ENCODE assay signal across 27 cellular contexts in genomic region chr20:48785256-48785655, GRCh38. TPM values are rescaled to one million over a fixed set of nuclear protein-coding genes. Genes with fewer than 3 reads are reported as not detected.
A peak's percentile ranks its signal among the peaks of the same experiment; 100 is the strongest.
DNase-seq lines count a peak whose midpoint lies in the region; TF ChIP-seq lines count a peak whose summit lies in the region.
"Had no signal": no experiment of that assay in that cellular context is flagged by ENCODE, and none has a peak within 500 bp of the region (broad histone marks: within the 10 kb centered on the region; RNA-seq: fewer than 3 reads in every experiment).

No MANE protein-coding gene starts in this region.

- H3K27ac ChIP-seq in CD4-positive, alpha-beta memory T cell (ENCODE audit: low read depth, low read length) = peak overlapping the region; percentile 59
- no peak overlapping the region for H3K27ac ChIP-seq in sigmoid colon
- H3K27ac ChIP-seq: 22Rv1, neural progenitor cell had no signal

- no peak for TF ChIP-seq POLR2A in sigmoid colon (IDR thresholded peaks at IDR 0.05)

- no peaks in the 10 kb centered on the region for H3K9me3 ChIP-seq in CD4-positive, alpha-beta memory T cell (ENCODE audit: control insufficient read depth in 1 of 2, low read length in 2 of 2)
- no peaks in the 10 kb centered on the region for H3K9me3 ChIP-seq in sigmoid colon
- H3K9me3 ChIP-seq: tibial nerve had no signal

- POLR2A ChIA-PET in CD4-positive, alpha-beta memory T cell (lab: Charles Lee; ENCODE audit: partially characterized antibody) = interaction anchor here (2.7 kb wide), 1 partner anchor 42 kb away, joined by 11 read pairs; the partner anchor contains the start of gene PREX1

- H3K36me3 Mint-ChIP-seq in T-helper 1 cell treated with Interleukin-12 subunit alpha and Interleukin-12 subunit beta and Interleukin-4 antibody, amounts not matched to agents 30 μg/mL and 1 μg/mL, for 36 hours (ENCODE audit: low read depth) = peaks cover 30% of the 10 kb centered on the region
- peaks cover 8 to 32% of the 10 kb centered on the region in 2 donors for H3K36me3 Mint-ChIP-seq in CD4-positive, alpha-beta memory T cell
- H3K36me3 Mint-ChIP-seq in endothelial cell (ENCODE audit: low read depth, unreplicated experiment) = peaks cover 37% of the 10 kb centered on the region
- H3K36me3 Mint-ChIP-seq: WTC11 had no signal

- H3K4me1 ChIP-seq in CD4-positive, alpha-beta memory T cell (ENCODE audit: insufficient read depth, low read length) = peaks cover 100% of the 10 kb centered on the region
- no peaks in the 10 kb centered on the region for H3K4me1 ChIP-seq in sigmoid colon

- intact Hi-C loops in CD4-positive, alpha-beta memory T cell (cut with micrococcal nuclease) = no loop called here
- intact Hi-C loops in sigmoid colon (cut with DNase I) = no loop called here

- H3K4me3 ChIP-seq in CD4-positive, alpha-beta memory T cell (ENCODE audit: low read length in 2 of 2) = no peak overlapping the region
- H3K4me3 ChIP-seq in sigmoid colon = no peak overlapping the region
- H3K4me3 ChIP-seq: coronary artery, neural progenitor cell, tibial nerve had no signal

- H3K27me3 ChIP-seq in CD4-positive, alpha-beta memory T cell (ENCODE audit: insufficient read depth, low read length) = no peaks in the 10 kb centered on the region
- peaks cover 0 to 6% (median 5%) of the 10 kb centered on the region in 3 donors for H3K27me3 ChIP-seq in sigmoid colon
- H3K27me3 ChIP-seq: neural progenitor cell had no signal

- peaks cover 56% of the 10 kb centered on the region for H3K4me1 Mint-ChIP-seq in T-helper 1 cell treated with Interleukin-12 subunit alpha and Interleukin-12 subunit beta and Interleukin-4 antibody, amounts not matched to agents 30 μg/mL and 1 μg/mL, for 36 hours (ENCODE audit: low read depth)
- peaks cover 0 to 61% (median 44%) of the 10 kb centered on the region in 4 donors for H3K4me1 Mint-ChIP-seq in CD4-positive, alpha-beta memory T cell
- H3K4me1 Mint-ChIP-seq in endothelial cell (ENCODE audit: unreplicated experiment) = peaks cover 49% of the 10 kb centered on the region

- no peaks in the 10 kb centered on the region for H3K36me3 ChIP-seq in CD4-positive, alpha-beta memory T cell (ENCODE audit: insufficient read depth, low read length)
- H3K36me3 ChIP-seq in sigmoid colon = no peaks in the 10 kb centered on the region
- H3K36me3 ChIP-seq: neural progenitor cell, tibial nerve had no signal

- H3K9me3 Mint-ChIP-seq in T-helper 1 cell treated with Interleukin-12 subunit alpha and Interleukin-12 subunit beta and Interleukin-4 antibody, amounts not matched to agents 30 μg/mL and 1 μg/mL, for 36 hours = no peaks in the 10 kb centered on the region
- H3K9me3 Mint-ChIP-seq in CD4-positive, alpha-beta memory T cell = no peaks in the 10 kb centered on the region
- H3K9me3 Mint-ChIP-seq in endothelial cell (ENCODE audit: unreplicated experiment) = no peaks in the 10 kb centered on the region
- H3K9me3 Mint-ChIP-seq: HFFc6, WTC11 had no signal

- in situ Hi-C loops in ACHN (cut with HindIII; ENCODE audit: low pct_ligation_motif_present, low pct_unique_long_range_greater_than_20kb, low sequenced_read_pairs) = no loop called here

- H3K27me3 Mint-ChIP-seq in T-helper 1 cell treated with Interleukin-12 subunit alpha and Interleukin-12 subunit beta and Interleukin-4 antibody, amounts not matched to agents 30 μg/mL and 1 μg/mL, for 36 hours (ENCODE audit: low read depth) = no peaks in the 10 kb centered on the region
- H3K27me3 Mint-ChIP-seq in CD4-positive, alpha-beta memory T cell = no peaks in the 10 kb centered on the region
- peaks cover 8% of the 10 kb centered on the region for H3K27me3 Mint-ChIP-seq in endothelial cell (ENCODE audit: unreplicated experiment)

- TF ChIP-seq CTCF in endothelial cell (IDR thresholded peaks at IDR 0.05; ENCODE audit: unreplicated experiment) (no peak), sigmoid colon (IDR thresholded peaks at IDR 0.05) (no peak)

- H3K27ac Mint-ChIP-seq in T-helper 1 cell treated with Interleukin-12 subunit alpha and Interleukin-12 subunit beta and Interleukin-4 antibody, amounts not matched to agents 30 μg/mL and 1 μg/mL, for 36 hours = peak overlapping the region; percentile 43
- peak overlapping the region in 4 of 7 donors; percentile 71 to 90 (median 88) for H3K27ac Mint-ChIP-seq in CD4-positive, alpha-beta memory T cell
- peak overlapping the region; percentile 54 for H3K27ac Mint-ChIP-seq in endothelial cell (ENCODE audit: unreplicated experiment)
- H3K27ac Mint-ChIP-seq: HFFc6, WTC11 had no signal

- no peak for DNase-seq in T-helper 1 cell
- no peak for DNase-seq in CD4-positive, alpha-beta memory T cell
- no peak for DNase-seq in endothelial cell (ENCODE audit: low spot score)
- DNase-seq in sigmoid colon = peak; percentile 33
- no peak for DNase-seq in HuH-7.5 (ENCODE audit: low spot score)
- no peak for DNase-seq in ACHN
- DNase-seq in stimulated activated CD4-positive, alpha-beta T cell treated with anti-CD3 and anti-CD28 coated beads, Interleukin-4, amount 100 ng/mL, for 24 hours = no peak
- DNase-seq: activated CD4-positive, alpha-beta T cell treated with anti-CD3 and anti-CD28 coated beads, Interleukin-2, amount 50 U/mL, for 4 hours; caudate nucleus; DMS 273 treated with DMSO at 0.1 percent for 48 hours; EL; HFFc6; KBM-7; NCI-H1092 treated with DMSO at 0.1 percent for 48 hours; NCI-H187; NCI-H446 treated with DMSO at 0.1 percent for 48 hours; NCI-H774; right cardiac atrium; SHP77 treated with DMSO at 0.1 percent for 48 hours; stimulated activated CD4-positive, alpha-beta T cell treated with anti-CD3 and anti-CD28 coated beads, Interleukin-2, amount 100 ng/mL, for 24 hours; stimulated activated CD8-positive, alpha-beta memory T cell treated with anti-CD3 and anti-CD28 coated beads, Interleukin-4, amount 100 ng/mL, for 48 hours had no signal

- no peak for TF ChIP-seq EP300 in sigmoid colon (IDR thresholded peaks at IDR 0.05)

- 94 to 96% methylated on average over 6 of the region's 6 CpGs for WGBS in sigmoid colon, 2 donors

- H3K4me3 Mint-ChIP-seq in T-helper 1 cell treated with Interleukin-12 subunit alpha and Interleukin-12 subunit beta and Interleukin-4 antibody, amounts not matched to agents 30 μg/mL and 1 μg/mL, for 36 hours = no peak overlapping the region
- H3K4me3 Mint-ChIP-seq in CD4-positive, alpha-beta memory T cell = peak overlapping the region in 3 of 8 donors; percentile 12 to 54 (median 21)
- no peak overlapping the region for H3K4me3 Mint-ChIP-seq in endothelial cell (ENCODE audit: unreplicated experiment)
- H3K4me3 Mint-ChIP-seq: HFFc6, WTC11 had no signal

- CTCF ChIA-PET in CD4-positive, alpha-beta memory T cell (lab: Charles Lee; ENCODE audit: partially characterized antibody) = no interaction called here

RNA-seq across cellular contexts. Expression of gene PREX1, which starts 42.5 kb away (rescaled TPM):
- total RNA-seq in CD4-positive, alpha-beta memory T cell = 100 to 1,000 TPM; 164 to 165 TPM
- 10 to 100 TPM; 10.6 to 79.6 TPM for polyA plus RNA-seq in CD4-positive, alpha-beta memory T cell
- 248 TPM for total RNA-seq in endothelial cell (ENCODE audit: unreplicated experiment)
- 10 to 100 TPM; 12.8 to 21.0 (median 17.3) TPM for total RNA-seq in sigmoid colon
- polyA plus RNA-seq in sigmoid colon = 10 to 100 TPM in 1 of 3 donors, 1 to 10 TPM in 2; 5.4 to 22.9 (median 6.7) TPM

Comparison
In these comparisons a context has a peak if more than half of its experiments do, and no peak if none do; other contexts are left out.
1. RNA of gene PREX1, which starts 42.5 kb away (total RNA-seq): 248 TPM in endothelial cell (single experiment) and 164 to 165 TPM in CD4-positive, alpha-beta memory T cell; 12.8 to 21.0 TPM in sigmoid colon; every median in the first group is over 4 times any median in the second.
2. Peak in every context shown above with its lines, with median percentiles within 50 percentile points of each other: H3K27ac Mint-ChIP-seq.